In the genomic region with DNA sequence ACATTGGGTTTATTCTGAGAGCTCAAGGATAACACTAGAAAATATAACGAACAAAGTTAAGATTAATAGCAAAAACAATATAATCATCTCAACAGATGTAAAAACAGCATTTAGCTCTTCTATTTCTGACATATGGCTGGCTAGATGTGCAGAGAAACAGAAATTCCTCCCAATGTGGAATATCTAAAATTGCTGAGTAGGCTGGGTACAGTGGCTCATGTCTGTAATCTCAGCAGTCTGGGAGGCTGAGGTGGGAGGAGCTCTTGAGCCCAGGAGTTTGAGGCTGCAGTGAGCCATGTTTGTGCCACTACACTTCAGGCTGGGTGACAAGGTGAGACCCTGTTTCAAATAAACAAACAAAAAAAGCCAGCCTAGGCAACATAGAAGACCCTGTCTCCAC, we compare ENCODE assay signal across 32 cellular contexts.
"Had no signal": no experiment of that assay in that cellular context is flagged by ENCODE, and none has a peak within 500 bp of the region (broad histone marks: within the 10 kb centered on the region; RNA-seq: fewer than 3 reads in every experiment).

No MANE protein-coding gene starts in this region.

- H3K4me3 Mint-ChIP-seq: activated B cell treated with CpG ODN at 0.5 μM for 24 hours; activated CD4-positive, alpha-beta memory T cell treated with anti-CD3 and anti-CD28 coated beads for 36 hours; activated CD4-positive, alpha-beta T cell treated with anti-CD3 and anti-CD28 coated beads for 36 hours; activated CD8-positive, alpha-beta memory T cell treated with anti-CD3 and anti-CD28 coated beads, Interleukin-2, amount 10 ng/mL, durations not matched to agents 7 days and 5 days; activated CD8-positive, alpha-beta T cell treated with anti-CD3 and anti-CD28 coated beads, Interleukin-2, amount 10 ng/mL, durations not matched to agents 7 days and 5 days; activated naive CD8-positive, alpha-beta T cell; activated T-cell treated with anti-CD3 and anti-CD28 coated beads, Interleukin-2, amount 50 U/mL, for 24 hours; activated T-cell treated with anti-CD3 and anti-CD28 coated beads, Interleukin-2, amount 50 U/mL, for 72 hours; central memory CD8-positive, alpha-beta T cell; dendritic cell treated with granulocyte-macrophage colony-stimulating factor and Interleukin-4, amounts not matched to agents 40 ng/mL and 50 ng/mL, for 4 days; T-helper 17 cell; T-helper 2 cell treated with Interferon-gamma antibody and Interleukin-4, amounts not matched to agents 5 μg/mL and 100 μg/mL, for 36 hours had no signal

- DNase-seq: activated B cell treated with CpG ODN at 0.5 μM for 24 hours; activated CD4-positive, alpha-beta memory T cell treated with anti-CD3 and anti-CD28 coated beads for 36 hours; activated CD4-positive, alpha-beta T cell treated with anti-CD3 and anti-CD28 coated beads for 36 hours; activated CD8-positive, alpha-beta memory T cell treated with anti-CD3 and anti-CD28 coated beads, Interleukin-2, amount 10 ng/mL, durations not matched to agents 7 days and 5 days; activated CD8-positive, alpha-beta memory T cell treated with anti-CD3 and anti-CD28 coated beads, Interleukin-2, amount 50 U/mL, for 4 hours; activated CD8-positive, alpha-beta T cell treated with anti-CD3 and anti-CD28 coated beads, Interleukin-2, amount 10 ng/mL, durations not matched to agents 7 days and 5 days; activated gamma-delta T cell; activated naive CD4-positive, alpha-beta T cell; activated naive CD4-positive, alpha-beta T cell treated with anti-CD3 and anti-CD28 coated beads, Interleukin-2, amount 50 U/mL, for 16 hours; activated T-cell treated with anti-CD3 and anti-CD28 coated beads for 4 hours; activated T-cell treated with anti-CD3 and anti-CD28 coated beads, Interleukin-2, amount 50 U/mL, for 24 hours; activated T-cell treated with anti-CD3 and anti-CD28 coated beads, Interleukin-2, amount 50 U/mL, for 72 hours; amniotic stem cell; anterior cingulate cortex; brain microvascular endothelial cell; dorsolateral prefrontal cortex; effector memory CD4-positive, alpha-beta T cell; foreskin fibroblast; T-helper 1 cell; T-helper 17 cell; T1000; WERI-Rb-1 had no signal

- H3K27me3 ChIP-seq: brain microvascular endothelial cell, dorsolateral prefrontal cortex had no signal

- H3K27me3 Mint-ChIP-seq: activated B cell treated with CpG ODN at 0.5 μM for 24 hours; activated CD4-positive, alpha-beta memory T cell treated with anti-CD3 and anti-CD28 coated beads for 36 hours; activated CD4-positive, alpha-beta T cell treated with anti-CD3 and anti-CD28 coated beads for 36 hours; activated CD8-positive, alpha-beta memory T cell treated with anti-CD3 and anti-CD28 coated beads, Interleukin-2, amount 10 ng/mL, durations not matched to agents 7 days and 5 days; activated naive CD8-positive, alpha-beta T cell; activated T-cell treated with anti-CD3 and anti-CD28 coated beads, Interleukin-2, amount 50 U/mL, for 24 hours; central memory CD8-positive, alpha-beta T cell; dendritic cell treated with granulocyte-macrophage colony-stimulating factor and Interleukin-4, amounts not matched to agents 40 ng/mL and 50 ng/mL, for 4 days; T-helper 17 cell had no signal

- H3K27ac ChIP-seq: brain microvascular endothelial cell, coronary artery, dorsolateral prefrontal cortex, epithelial cell of prostate, WERI-Rb-1 had no signal

- H3K27ac Mint-ChIP-seq: activated B cell treated with CpG ODN at 0.5 μM for 24 hours; activated CD4-positive, alpha-beta memory T cell treated with anti-CD3 and anti-CD28 coated beads for 36 hours; activated CD4-positive, alpha-beta T cell treated with anti-CD3 and anti-CD28 coated beads for 36 hours; activated CD8-positive, alpha-beta memory T cell treated with anti-CD3 and anti-CD28 coated beads, Interleukin-2, amount 10 ng/mL, durations not matched to agents 7 days and 5 days; activated CD8-positive, alpha-beta T cell treated with anti-CD3 and anti-CD28 coated beads, Interleukin-2, amount 10 ng/mL, durations not matched to agents 7 days and 5 days; activated naive CD8-positive, alpha-beta T cell; activated T-cell treated with anti-CD3 and anti-CD28 coated beads, Interleukin-2, amount 50 U/mL, for 24 hours; activated T-cell treated with anti-CD3 and anti-CD28 coated beads, Interleukin-2, amount 50 U/mL, for 72 hours; dendritic cell treated with granulocyte-macrophage colony-stimulating factor and Interleukin-4, amounts not matched to agents 40 ng/mL and 50 ng/mL, for 4 days; T-helper 17 cell; T-helper 2 cell treated with Interferon-gamma antibody and Interleukin-4, amounts not matched to agents 5 μg/mL and 100 μg/mL, for 36 hours had no signal

- H3K4me3 ChIP-seq: coronary artery, dorsolateral prefrontal cortex had no signal

- H3K4me1 Mint-ChIP-seq: activated CD4-positive, alpha-beta T cell treated with anti-CD3 and anti-CD28 coated beads for 36 hours had no signal

- ATAC-seq: activated CD4-positive, alpha-beta T cell treated with anti-CD3 and anti-CD28 coated beads for 36 hours; activated CD4-positive, CD25-positive, alpha-beta regulatory T cell treated with anti-CD3 and anti-CD28 coated beads, Interleukin-2, amount 50 U/mL, for 24 hours; activated CD8-positive, alpha-beta memory T cell treated with anti-CD3 and anti-CD28 coated beads, Interleukin-2, amount 10 ng/mL, durations not matched to agents 7 days and 5 days; activated CD8-positive, alpha-beta T cell treated with anti-CD3 and anti-CD28 coated beads, Interleukin-2, amount 10 ng/mL, durations not matched to agents 7 days and 5 days; activated T-cell treated with anti-CD3 and anti-CD28 coated beads, Interleukin-2, amount 50 U/mL, for 72 hours; T-helper 17 cell had no signal

- FAIRE-seq: astrocyte, bronchial epithelial cell, frontal cortex had no signal

- H3K9me3 Mint-ChIP-seq: central memory CD8-positive, alpha-beta T cell had no signal
